Comparison of ENCODE assay signal across 16 cellular contexts in genomic region chr6:144566868-144567615, GRCh38.
DNase-seq lines count a peak whose midpoint lies in the region; ATAC-seq and TF ChIP-seq lines count a peak whose summit lies in the region.
"Had no signal": no experiment of that assay in that cellular context is flagged by ENCODE, and none has a peak within 500 bp of the region (broad histone marks: within the 10 kb centered on the region; RNA-seq: fewer than 3 reads in every experiment).

No MANE protein-coding gene starts in this region.

- WGBS in aorta, 2 donors: 95 to 98% methylated on average over 3 of the region's 3 CpGs

- H3K9ac ChIP-seq in BLaER1: no peak overlapping the region

- peak; percentile 75 for ATAC-seq in central memory CD8-positive, alpha-beta T cell (replicated peaks; ENCODE audit: extremely low read depth, poor library complexity, severe bottlenecking)
- no peak for ATAC-seq in aorta (ENCODE audit: low FRiP score)
- ATAC-seq: body of pancreas, left lobe of liver, SK-N-SH treated with all-trans-retinoic acid at 6 μM for 48 hours had no signal

- H3K27me3 ChIP-seq in BLaER1: no peaks in the 10 kb centered on the region
- H3K27me3 ChIP-seq in aorta (ENCODE audit: control insufficient read depth in 1 of 2, insufficient read depth in 2 of 2, low read length in 1 of 2): no peaks in the 10 kb centered on the region
- H3K27me3 ChIP-seq in left ventricle myocardium inferior (ENCODE audit: low read depth): no peaks in the 10 kb centered on the region
- no peaks in the 10 kb centered on the region for H3K27me3 ChIP-seq in ascending aorta
- H3K27me3 ChIP-seq: body of pancreas, tibial artery had no signal

- H3K9me3 Mint-ChIP-seq in central memory CD8-positive, alpha-beta T cell: no peaks in the 10 kb centered on the region
- no peaks in the 10 kb centered on the region for H3K9me3 Mint-ChIP-seq in type B pancreatic cell

- intact Hi-C loops in aorta (cut with DNase I) (no loop called here), left ventricle myocardium inferior (cut with micrococcal nuclease) (no loop called here), ascending aorta (cut with DNase I) (no loop called here)

- H3K9me3 ChIP-seq in BLaER1 (peaks cover 3% of the 10 kb centered on the region; the same call in 1 of the 2 replicates), aorta (ENCODE audit: control insufficient read depth, low read length) (no peaks in the 10 kb centered on the region), left ventricle myocardium inferior (replicated peaks) (no peaks in the 10 kb centered on the region), ascending aorta (no peaks in the 10 kb centered on the region)
- H3K9me3 ChIP-seq: body of pancreas, tibial artery had no signal

- H3K4me3 ChIP-seq in BLaER1: peak overlapping the region; percentile 9; the same call in 1 of the 2 replicates
- H3K4me3 ChIP-seq in aorta (ENCODE audit: low read length in 2 of 2): no peak overlapping the region
- no peak overlapping the region for H3K4me3 ChIP-seq in left ventricle myocardium inferior
- H3K4me3 ChIP-seq in ascending aorta: no peak overlapping the region
- H3K4me3 ChIP-seq: body of pancreas, tibial artery had no signal

- H3K36me3 ChIP-seq in BLaER1 (peaks cover 46% of the 10 kb centered on the region), aorta (ENCODE audit: control insufficient read depth in 1 of 2, insufficient read depth in 2 of 2, low read length in 1 of 2) (peaks cover 3 to 4% of the 10 kb centered on the region in 2 donors), left ventricle myocardium inferior (peaks cover 31% of the 10 kb centered on the region), ascending aorta (peaks cover 3 to 8% of the 10 kb centered on the region in 2 donors)

- peaks cover 6% of the 10 kb centered on the region for H3K4me1 Mint-ChIP-seq in central memory CD8-positive, alpha-beta T cell
- no peaks in the 10 kb centered on the region for H3K4me1 Mint-ChIP-seq in type B pancreatic cell (ENCODE audit: unreplicated experiment)
- H3K4me1 Mint-ChIP-seq: B cell had no signal

- peaks cover 33% of the 10 kb centered on the region for H3K4me1 ChIP-seq in BLaER1
- H3K4me1 ChIP-seq in aorta (ENCODE audit: control insufficient read depth in 1 of 2, insufficient read depth in 2 of 2, low read length in 2 of 2): no peaks in the 10 kb centered on the region
- H3K4me1 ChIP-seq in left ventricle myocardium inferior: no peaks in the 10 kb centered on the region
- H3K4me1 ChIP-seq in ascending aorta: no peaks in the 10 kb centered on the region
- H3K4me1 ChIP-seq: body of pancreas, tibial artery had no signal

- no peaks in the 10 kb centered on the region for H3K27me3 Mint-ChIP-seq in central memory CD8-positive, alpha-beta T cell
- H3K27me3 Mint-ChIP-seq in type B pancreatic cell: no peaks in the 10 kb centered on the region
- H3K27me3 Mint-ChIP-seq: B cell had no signal

- TF ChIP-seq CTCF in left ventricle myocardium inferior (IDR thresholded peaks at IDR 0.05; ENCODE audit: borderline replicate concordance): no peak
- no peak for TF ChIP-seq CTCF in type B pancreatic cell (conservative IDR thresholded peaks at IDR 0.05)
- no peak for TF ChIP-seq CTCF in ascending aorta (IDR thresholded peaks at IDR 0.05)

- H3K36me3 Mint-ChIP-seq in central memory CD8-positive, alpha-beta T cell (ENCODE audit: insufficient read depth): peaks cover 20% of the 10 kb centered on the region
- peaks cover 9% of the 10 kb centered on the region for H3K36me3 Mint-ChIP-seq in type B pancreatic cell

- no peak overlapping the region for H3K27ac Mint-ChIP-seq in central memory CD8-positive, alpha-beta T cell (ENCODE audit: low read depth)
- H3K27ac Mint-ChIP-seq in type B pancreatic cell: no peak overlapping the region
- H3K27ac Mint-ChIP-seq: B cell had no signal

- peak overlapping the region; percentile 76 for H3K4me2 ChIP-seq in BLaER1

- no peak overlapping the region for H3K27ac ChIP-seq in BLaER1
- H3K27ac ChIP-seq in aorta (ENCODE audit: low read depth in 1 of 2, low read length in 2 of 2): no peak overlapping the region
- no peak overlapping the region for H3K27ac ChIP-seq in left ventricle myocardium inferior (replicated peaks)
- no peak overlapping the region for H3K27ac ChIP-seq in ascending aorta
- H3K27ac ChIP-seq: body of pancreas, tibial artery had no signal

- H3K4me3 Mint-ChIP-seq in central memory CD8-positive, alpha-beta T cell: no peak overlapping the region
- no peak overlapping the region for H3K4me3 Mint-ChIP-seq in type B pancreatic cell
- H3K4me3 Mint-ChIP-seq: B cell had no signal

- DNase-seq in GF-D8 (lab: John Stamatoyannopoulos, UW): peak; percentile 38
- DNase-seq in NOMO-1 treated with dmso at 0.1 percent for 144 hours (lab: John Stamatoyannopoulos, UW; ENCODE audit: unreplicated experiment): peak; percentile 88
- no peak for DNase-seq in central memory CD8-positive, alpha-beta T cell (ENCODE audit: low spot score in 2 of 2)
- no peak for DNase-seq in aorta
- DNase-seq in left ventricle myocardium inferior: no peak
- DNase-seq in type B pancreatic cell (ENCODE audit: extremely low spot score, unreplicated experiment): no peak
- DNase-seq in ascending aorta (ENCODE audit: low spot score in 2 of 2): no peak
- DNase-seq: activated CD4-positive, CD25-positive, alpha-beta regulatory T cell; body of pancreas; hypothalamus; NCI-H1417; tibial artery had no signal

- H4K20me1 ChIP-seq in BLaER1: peaks cover 15% of the 10 kb centered on the region

Comparison
In these comparisons a context has a peak if more than half of its experiments do, and no peak if none do; other contexts are left out.
1. DNase-seq: peak in GF-D8 (single experiment) and NOMO-1 treated with dmso at 0.1 percent for 144 hours (single experiment); none in central memory CD8-positive, alpha-beta T cell (0 of 2), aorta (0 of 2), left ventricle myocardium inferior (single experiment), type B pancreatic cell (single experiment) and ascending aorta (0 of 2).